In the genomic region with DNA sequence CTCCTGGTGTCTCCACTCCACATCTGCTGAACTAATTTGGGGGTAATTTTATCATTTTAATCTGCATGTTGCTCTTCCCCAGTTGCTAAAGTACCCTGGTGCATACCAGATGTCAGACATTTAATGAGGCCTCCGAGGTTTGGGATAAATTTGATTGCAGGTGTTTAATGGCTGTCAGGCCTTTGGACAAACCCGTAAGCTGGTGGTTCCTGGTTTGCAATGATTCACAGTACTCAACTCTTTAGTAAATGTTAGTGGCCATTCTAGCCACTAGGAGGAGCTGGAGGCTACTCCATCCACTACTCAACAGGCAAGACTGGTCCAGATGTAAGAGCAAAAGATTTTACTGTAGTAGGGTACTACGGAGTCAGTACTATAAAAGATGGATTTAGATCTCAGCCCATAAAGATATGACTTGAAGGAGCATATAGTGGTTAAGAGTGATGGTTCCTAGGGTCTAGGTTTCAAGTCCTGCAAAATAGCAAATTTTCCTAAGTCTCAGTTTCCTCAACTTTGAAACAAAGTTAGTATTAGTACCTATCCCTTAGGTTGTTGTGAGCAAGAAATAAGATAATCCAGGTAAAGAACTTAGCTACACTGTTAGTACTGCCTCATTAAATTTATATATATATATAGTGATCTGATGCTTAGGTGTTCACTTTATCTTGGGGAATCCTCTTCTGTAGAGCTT, we compare ENCODE assay signal across 9 cellular contexts.
DNase-seq lines count a peak whose midpoint lies in the region; ATAC-seq and TF ChIP-seq lines count a peak whose summit lies in the region.
"Had no signal": no experiment of that assay in that cellular context is flagged by ENCODE, and none has a peak within 500 bp of the region (broad histone marks: within the 10 kb centered on the region; RNA-seq: fewer than 3 reads in every experiment).

No MANE protein-coding gene starts in this region.

- 27 to 28% methylated on average over 3 of the region's 3 CpGs for WGBS in GM23248 (ENCODE audit: low coverage in 1 of 2, low lambda C conversion rate in 2 of 2, missing lambda C conversion rate in 2 of 2), 2 experiments

- no peaks in the 10 kb centered on the region for H4K20me1 ChIP-seq in GM23248 (ENCODE audit: insufficient read depth)
- H4K20me1 ChIP-seq: BLaER1 had no signal

- H3K9me2 ChIP-seq in GM23248 (ENCODE audit: insufficient read depth) = no peaks in the 10 kb centered on the region

- no peak overlapping the region for H2AFZ ChIP-seq in GM23248

- H3K36me3 ChIP-seq in GM23248 (ENCODE audit: low read depth) = no peaks in the 10 kb centered on the region
- H3K36me3 ChIP-seq in left ventricle myocardium inferior = no peaks in the 10 kb centered on the region
- H3K36me3 ChIP-seq: BLaER1 had no signal

- no peaks in the 10 kb centered on the region for H3K4me1 ChIP-seq in GM23248 (ENCODE audit: insufficient read depth)
- no peaks in the 10 kb centered on the region for H3K4me1 ChIP-seq in left ventricle myocardium inferior

- H3K79me2 ChIP-seq in GM23248 (ENCODE audit: insufficient read depth) = no peaks in the 10 kb centered on the region

- no peak overlapping the region for H3K4me3 ChIP-seq in GM23248
- H3K4me3 ChIP-seq in left ventricle myocardium inferior = no peak overlapping the region
- no peak overlapping the region for H3K4me3 ChIP-seq in skeletal muscle cell (ENCODE audit: low read depth, low read length)
- H3K4me3 ChIP-seq: BLaER1 had no signal

- H3K27ac ChIP-seq in GM23248 = no peak overlapping the region
- no peak overlapping the region for H3K27ac ChIP-seq in left ventricle myocardium inferior (replicated peaks)
- H3K27ac ChIP-seq: BLaER1 had no signal

- in situ Hi-C loops in GM23248 (cut with MboI) (loop anchor here (25.0 kb wide), 1 partner anchor 918 kb away; no protein-coding TSS in a partner anchor), KBM-7 (cut with MboI; ENCODE audit: low pct_unique_long_range_greater_than_20kb, low sequenced_read_pairs) (no loop called here)

- no peak overlapping the region for H3K27ac Mint-ChIP-seq in activated naive CD4-positive, alpha-beta T cell treated with anti-CD3 and anti-CD28 coated beads, Interleukin-2, amount 50 U/mL, for 72 hours

- H3K27me3 ChIP-seq in GM23248 (replicated peaks; ENCODE audit: insufficient read depth) = no peaks in the 10 kb centered on the region
- no peaks in the 10 kb centered on the region for H3K27me3 ChIP-seq in left ventricle myocardium inferior (ENCODE audit: low read depth)
- H3K27me3 ChIP-seq: BLaER1 had no signal

- no peak overlapping the region for H3K9ac ChIP-seq in GM23248
- H3K9ac ChIP-seq: BLaER1 had no signal

- intact Hi-C loops in left ventricle myocardium inferior (cut with micrococcal nuclease) = no loop called here

- H3K4me2 ChIP-seq in GM23248 (ENCODE audit: unreplicated experiment) = no peak overlapping the region
- H3K4me2 ChIP-seq: BLaER1 had no signal

- H3K9me3 Mint-ChIP-seq in activated naive CD4-positive, alpha-beta T cell treated with anti-CD3 and anti-CD28 coated beads, Interleukin-2, amount 50 U/mL, for 72 hours = peaks cover 0 to 4% of the 10 kb centered on the region in 2 donors

- peak; percentile 72 for TF ChIP-seq CTCF in left ventricle myocardium inferior (IDR thresholded peaks at IDR 0.05; ENCODE audit: borderline replicate concordance)

- no peaks in the 10 kb centered on the region for H3K9me3 ChIP-seq in GM23248 (ENCODE audit: low read depth)
- no peaks in the 10 kb centered on the region for H3K9me3 ChIP-seq in left ventricle myocardium inferior (replicated peaks)
- H3K9me3 ChIP-seq: BLaER1 had no signal

- DNase-seq in NCI-H146 (lab: John Stamatoyannopoulos, UW) (peak; percentile 23), NCI-H146 treated with DMSO at 0.1 percent for 48 hours (lab: John Stamatoyannopoulos, UW; ENCODE audit: unreplicated experiment) (no peak), GM23248 (peak; percentile 75), KBM-7 (peak; percentile 82), SHP77 treated with DMSO at 0.1 percent for 48 hours (lab: John Stamatoyannopoulos, UW) (peak; percentile 53), left ventricle myocardium inferior (no peak), skeletal muscle cell (ENCODE audit: low read depth) (peak; percentile 26)
- DNase-seq in activated naive CD4-positive, alpha-beta T cell treated with anti-CD3 and anti-CD28 coated beads, Interleukin-2, amount 50 U/mL, for 72 hours (ENCODE audit: low spot score in 2 of 2) = peak in 1 of 2 donors; percentile 39

- peak; percentile 85 to 89 for ATAC-seq in activated naive CD4-positive, alpha-beta T cell treated with anti-CD3 and anti-CD28 coated beads, Interleukin-2, amount 50 U/mL, for 72 hours

- no peaks in the 10 kb centered on the region for H3F3A ChIP-seq in GM23248 (ENCODE audit: insufficient read depth)

- H3K36me3 Mint-ChIP-seq in activated naive CD4-positive, alpha-beta T cell treated with anti-CD3 and anti-CD28 coated beads, Interleukin-2, amount 50 U/mL, for 72 hours = no peaks in the 10 kb centered on the region

Comparison
In these comparisons a context has a peak if more than half of its experiments do, and no peak if none do; other contexts are left out.
1. DNase-seq: peak in NCI-H146 (single experiment), GM23248 (single experiment), KBM-7 (single experiment), SHP77 treated with DMSO at 0.1 percent for 48 hours (single experiment) and skeletal muscle cell (single experiment); none in NCI-H146 treated with DMSO at 0.1 percent for 48 hours (single experiment) and left ventricle myocardium inferior (single experiment).